Comparison of ENCODE assay signal across 19 cellular contexts in the genomic region with DNA sequence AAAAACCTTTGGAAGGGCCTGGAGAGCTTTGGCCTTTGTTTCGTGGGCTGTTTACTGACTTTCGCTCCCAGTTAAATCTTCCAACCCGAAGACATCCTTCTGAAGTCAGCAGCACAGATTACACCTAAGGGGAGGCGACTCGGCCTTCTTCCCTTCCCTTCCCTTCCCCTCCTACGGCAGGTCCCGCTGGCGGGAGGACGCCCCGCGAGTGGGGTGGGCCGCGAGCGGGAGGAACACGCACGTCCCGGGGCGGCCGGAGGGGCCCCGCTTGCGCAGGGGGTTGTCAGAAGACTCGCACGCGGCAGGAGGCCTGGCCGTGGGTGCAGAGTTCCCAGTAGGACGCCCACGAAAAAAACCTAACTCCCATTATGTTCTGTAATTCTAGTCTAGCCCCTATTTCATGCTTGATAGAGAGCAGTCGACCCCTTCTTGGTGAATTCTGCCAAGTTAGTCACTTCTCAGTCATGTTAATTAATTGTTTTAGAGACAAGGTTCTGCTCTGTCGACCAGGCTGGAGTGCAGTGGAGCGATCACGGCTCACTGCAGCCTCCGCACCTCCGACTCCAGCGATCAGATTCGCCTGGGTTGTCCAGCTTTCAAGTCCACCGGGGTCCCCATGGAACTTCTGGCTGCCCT. TPM values are rescaled to one million over a fixed set of nuclear protein-coding genes. Genes with fewer than 3 reads are reported as not detected.
DNase-seq lines count a peak whose midpoint lies in the region; ATAC-seq and TF ChIP-seq lines count a peak whose summit lies in the region.
"Had no signal": no experiment of that assay in that cellular context is flagged by ENCODE, and none has a peak within 500 bp of the region (broad histone marks: within the 10 kb centered on the region; RNA-seq: fewer than 3 reads in every experiment).

No MANE protein-coding gene starts in this region.

- POLR2A ChIA-PET in SK-N-SH (lab: Yijun Ruan, JAX): interaction anchor here (1.0 kb wide), 1 partner anchor 19 kb away, joined by 7 read pairs; a partner anchor contains a TSS

- no peaks in the 10 kb centered on the region for H3K9me2 ChIP-seq in SK-N-SH

- H3K36me3 ChIP-seq in SK-N-SH (replicated peaks in 1 of 2; ENCODE audit: control insufficient read depth in 1 of 2, insufficient read depth in 2 of 2, low read length in 1 of 2): no peaks in the 10 kb centered on the region
- H3K36me3 ChIP-seq in mammary epithelial cell (ENCODE audit: insufficient read depth, low read length): no peaks in the 10 kb centered on the region
- no peaks in the 10 kb centered on the region for H3K36me3 ChIP-seq in suprapubic skin
- H3K36me3 ChIP-seq: SJSA1, tibial artery had no signal

- H3K4me3 ChIP-seq in SK-N-SH (ENCODE audit: low read depth in 2 of 2, low read length in 1 of 2): no peak overlapping the region
- H3K4me3 ChIP-seq in mammary epithelial cell (replicated peaks in 1 of 3; ENCODE audit: insufficient read depth in 1 of 3, low read depth in 2 of 3, low read length in 3 of 3): no peak overlapping the region
- peak overlapping the region; percentile 39 for H3K4me3 ChIP-seq in suprapubic skin
- H3K4me3 ChIP-seq: lung, SJSA1 had no signal

- no TSS peak for BruUV-seq in mammary epithelial cell (replicated peaks; lab: Mats Ljungman, UMichigan)

- no peaks in the 10 kb centered on the region for H3F3A ChIP-seq in SK-N-SH (replicated peaks; ENCODE audit: insufficient read depth)

- no peak overlapping the region for H3K9ac ChIP-seq in SK-N-SH
- no peak overlapping the region for H3K9ac ChIP-seq in mammary epithelial cell (ENCODE audit: insufficient read depth, low read length)

- H2AFZ ChIP-seq in SK-N-SH (ENCODE audit: low read depth) (peak overlapping the region; percentile 19; the same call in 1 of the 2 replicates), mammary epithelial cell (ENCODE audit: low read depth, low read length) (peak overlapping the region; percentile 17)

- CTCF ChIA-PET in SK-N-SH (lab: Yijun Ruan, JAX) (interaction anchor here (0.6 to 9.6 kb wide), 8 partner anchors 15 to 1197 kb away, joined by 3 to 142 read pairs (median 4); a partner anchor contains a TSS), mammary epithelial cell (lab: Charles Lee; ENCODE audit: low non-redundant PET) (no interaction called here)

- TF ChIP-seq CTCF in SK-N-SH (IDR thresholded peaks at IDR 0.05) (no peak), mammary epithelial cell (conservative IDR thresholded peaks at IDR 0.05 in 1 of 2, IDR thresholded peaks at IDR 0.05 in 1 of 2; ENCODE audit: extremely low read depth in 1 of 2, insufficient read depth in 1 of 2, low read depth in 1 of 2, low read length in 2 of 2) (no peak), suprapubic skin (IDR thresholded peaks at IDR 0.05) (no peak)

- H3K27ac ChIP-seq in SK-N-SH (ENCODE audit: low read depth in 2 of 2, low read length in 1 of 2) (no peak overlapping the region), mammary epithelial cell (ENCODE audit: insufficient read depth, low read depth, low read length) (no peak overlapping the region), suprapubic skin (no peak overlapping the region)
- H3K27ac ChIP-seq: 22Rv1, SJSA1, tibial artery had no signal

- H3K9me3 ChIP-seq in SK-N-SH (no peaks in the 10 kb centered on the region), mammary epithelial cell (replicated peaks; ENCODE audit: insufficient read depth, low read length) (no peaks in the 10 kb centered on the region), suprapubic skin (no peaks in the 10 kb centered on the region)
- H3K9me3 ChIP-seq: SJSA1, tibial artery had no signal

- dilution Hi-C loops in mammary epithelial cell (cut with HindIII; ENCODE audit: low sequenced_read_pairs): no loop called here

- H3K27me3 ChIP-seq in SK-N-SH (ENCODE audit: insufficient read depth) (no peaks in the 10 kb centered on the region; the same call in 1 of the 2 replicates), mammary epithelial cell (ENCODE audit: insufficient read depth, low read length) (no peaks in the 10 kb centered on the region), suprapubic skin (peaks cover 43% of the 10 kb centered on the region)

- no peak for TF ChIP-seq RAD21 in SK-N-SH (IDR thresholded peaks at IDR 0.05; ENCODE audit: low read length)

- in situ Hi-C loops in mammary epithelial cell (cut with MboI; ENCODE audit: low sequenced_read_pairs in 2 of 2): no loop called here

- DNase-seq in SK-N-SH: no peak
- no peak for DNase-seq in mammary epithelial cell
- DNase-seq in kidney tubule cell (ENCODE audit: low spot score): peak; percentile 71
- DNase-seq in suprapubic skin (ENCODE audit: low spot score in 2 of 2): no peak
- no peak for DNase-seq in stimulated activated CD8-positive, alpha-beta memory T cell treated with anti-CD3 and anti-CD28 coated beads, Interleukin-4, amount 100 ng/mL, for 48 hours
- DNase-seq: activated naive CD4-positive, alpha-beta T cell treated with anti-CD3 and anti-CD28 coated beads for 36 hours; CD4-positive, CD25-positive, alpha-beta regulatory T cell; natural killer cell; NCI-H2029 treated with DMSO at 0.1 percent for 48 hours; stimulated activated CD4-positive, alpha-beta T cell treated with anti-CD3 and anti-CD28 coated beads, Interleukin-2, amount 100 ng/mL, for 24 hours; T1000; tibial artery had no signal

- H3K79me2 ChIP-seq in SK-N-SH (ENCODE audit: insufficient read depth) (no peaks in the 10 kb centered on the region), mammary epithelial cell (ENCODE audit: insufficient read depth, low read length) (no peaks in the 10 kb centered on the region)

- 80% methylated on average over 25 of the region's 36 CpGs for WGBS in SK-N-SH (ENCODE audit: low lambda C conversion rate)
- WGBS in mammary epithelial cell (ENCODE audit: low coverage, missing lambda C conversion rate): 94% methylated on average over 28 of the region's 36 CpGs
- 73% methylated on average over 29 of the region's 36 CpGs for WGBS in suprapubic skin

- ATAC-seq in SK-N-SH treated with all-trans-retinoic acid at 6 μM for 48 hours (no peak), esophagus mucosa (no peak), GM18867 (IDR thresholded peaks at IDR 0.05; ENCODE audit: unreplicated experiment) (no peak)

- H4K20me1 ChIP-seq in SK-N-SH (ENCODE audit: insufficient read depth) (no peaks in the 10 kb centered on the region), mammary epithelial cell (ENCODE audit: insufficient read depth, low read length) (no peaks in the 10 kb centered on the region)

- no peak for TF ChIP-seq POLR2A in suprapubic skin (IDR thresholded peaks at IDR 0.05)

- H3K4me2 ChIP-seq in SK-N-SH: no peak overlapping the region
- no peak overlapping the region for H3K4me2 ChIP-seq in mammary epithelial cell (ENCODE audit: insufficient read depth, low read depth, low read length)

- H3K4me1 ChIP-seq in SK-N-SH (ENCODE audit: control insufficient read depth in 1 of 2, insufficient read depth in 2 of 2, low read depth in 1 of 2, low read length in 1 of 2) (no peaks in the 10 kb centered on the region; a peak in 1 of 4 replicates), mammary epithelial cell (ENCODE audit: insufficient read depth, low read length) (no peaks in the 10 kb centered on the region), suprapubic skin (peaks cover 6% of the 10 kb centered on the region)
- H3K4me1 ChIP-seq: SJSA1 had no signal

- intact Hi-C loops in mammary epithelial cell (cut with micrococcal nuclease): no loop called here

- TF ChIP-seq EP300 in SK-N-SH (IDR thresholded peaks at IDR 0.05; ENCODE audit: borderline replicate concordance in 1 of 2, low read depth in 1 of 2, low read length in 1 of 2): no peak
- TF ChIP-seq EP300 in suprapubic skin (IDR thresholded peaks at IDR 0.05): no peak

TF ChIP-seq in SK-N-SH, 30 proteins besides CTCF, POLR2A, EP300 and RAD21:
- no peak for TF ChIP-seq MXI1 (IDR thresholded peaks at IDR 0.05; ENCODE audit: low read depth, low read length)

TF ChIP-seq in SK-N-SH treated with all-trans-retinoic acid at 6 μM for 48 hours, 23 proteins besides CTCF, POLR2A, EP300 and RAD21 (continues in another document):
- no peak for TF ChIP-seq ZNF70 (CRISPR knock-in tag; IDR thresholded peaks at IDR 0.05)
- TF ChIP-seq, protein P1, sequence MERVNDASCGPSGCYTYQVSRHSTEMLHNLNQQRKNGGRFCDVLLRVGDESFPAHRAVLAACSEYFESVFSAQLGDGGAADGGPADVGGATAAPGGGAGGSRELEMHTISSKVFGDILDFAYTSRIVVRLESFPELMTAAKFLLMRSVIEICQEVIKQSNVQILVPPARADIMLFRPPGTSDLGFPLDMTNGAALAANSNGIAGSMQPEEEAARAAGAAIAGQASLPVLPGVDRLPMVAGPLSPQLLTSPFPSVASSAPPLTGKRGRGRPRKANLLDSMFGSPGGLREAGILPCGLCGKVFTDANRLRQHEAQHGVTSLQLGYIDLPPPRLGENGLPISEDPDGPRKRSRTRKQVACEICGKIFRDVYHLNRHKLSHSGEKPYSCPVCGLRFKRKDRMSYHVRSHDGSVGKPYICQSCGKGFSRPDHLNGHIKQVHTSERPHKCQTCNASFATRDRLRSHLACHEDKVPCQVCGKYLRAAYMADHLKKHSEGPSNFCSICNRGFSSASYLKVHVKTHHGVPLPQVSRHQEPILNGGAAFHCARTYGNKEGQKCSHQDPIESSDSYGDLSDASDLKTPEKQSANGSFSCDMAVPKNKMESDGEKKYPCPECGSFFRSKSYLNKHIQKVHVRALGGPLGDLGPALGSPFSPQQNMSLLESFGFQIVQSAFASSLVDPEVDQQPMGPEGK (CRISPR knock-in tag; IDR thresholded peaks at IDR 0.05; ENCODE audit: borderline replicate concordance): no peak

RNA-seq across cellular contexts. Expression of a gene that starts 19.2 kb away (rescaled TPM):
- polyA plus RNA-seq in SK-N-SH (2012; rRNA removed) (27.2 and 39.0 TPM in 2 replicates), mammary epithelial cell (14.9 TPM)
- polyA plus RNA-seq in SK-N-SH (2012; cell fraction: cytosol; rRNA removed): 35.7 and 36.3 TPM in 2 replicates
- 27.4 and 38.9 TPM in 2 replicates for polyA plus RNA-seq in SK-N-SH (2012; cell fraction: nucleus; rRNA removed)
- total RNA-seq in mammary epithelial cell (10 to 100 TPM; 13.8 to 21.3 TPM), suprapubic skin (10 to 100 TPM; 24.9 to 45.4 (median 36.8) TPM), esophagus mucosa (16.8 TPM)
- polyA minus RNA-seq in mammary epithelial cell: 18.9 TPM
- total RNA-seq: OCI-LY7 had no signal
